Comparison of ENCODE assay signal across 10 cellular contexts in genomic region chr3:108472011-108472591, GRCh38. TPM values are rescaled to one million over a fixed set of nuclear protein-coding genes. Genes with fewer than 3 reads are reported as not detected.
DNase-seq lines count a peak whose midpoint lies in the region; ATAC-seq and TF ChIP-seq lines count a peak whose summit lies in the region.
"Had no signal": no experiment of that assay in that cellular context is flagged by ENCODE, and none has a peak within 500 bp of the region (broad histone marks: within the 10 kb centered on the region; RNA-seq: fewer than 3 reads in every experiment).

No MANE protein-coding gene starts in this region.

- no peak overlapping the region for H3K4me3 ChIP-seq in choroid plexus epithelial cell (ENCODE audit: low read depth, low read length)
- H3K4me3 ChIP-seq: psoas muscle, thoracic aorta had no signal

- no peak for ATAC-seq in GM19324 (IDR thresholded peaks at IDR 0.05; ENCODE audit: low FRiP score, unreplicated experiment)

- TF ChIP-seq CTCF in choroid plexus epithelial cell (conservative IDR thresholded peaks at IDR 0.05; ENCODE audit: low read depth, low read length): no peak

- DNase-seq in DMS53 (lab: John Stamatoyannopoulos, UW) (peak; percentile 23), DMS53 treated with DMSO at 0.1 percent for 48 hours (lab: John Stamatoyannopoulos, UW; ENCODE audit: unreplicated experiment) (no peak), NCI-H446 (lab: John Stamatoyannopoulos, UW) (peak; percentile 21 to 72), choroid plexus epithelial cell (ENCODE audit: low read depth) (peak; percentile 86), renal cortical epithelial cell (ENCODE audit: low read depth) (peak; percentile 80), globus pallidus (ENCODE audit: low spot score) (no peak)
- no peak for DNase-seq in stimulated activated CD4-positive, alpha-beta T cell treated with anti-CD3 and anti-CD28 coated beads, Interleukin-4, amount 100 ng/mL, for 24 hours
- DNase-seq: psoas muscle had no signal

RNA-seq across cellular contexts. Expression of gene MYH15, which starts 38.3 kb away (rescaled TPM):
- total RNA-seq in renal cortical epithelial cell: 0.05 TPM in 1 of 2 replicates, not detected in the other

Comparison
In these comparisons a context has a peak if more than half of its experiments do, and no peak if none do; other contexts are left out.
1. DNase-seq: peak in DMS53 (single experiment), NCI-H446 (2 of 2), choroid plexus epithelial cell (single experiment) and renal cortical epithelial cell (single experiment); none in DMS53 treated with DMSO at 0.1 percent for 48 hours (single experiment), globus pallidus (single experiment) and stimulated activated CD4-positive, alpha-beta T cell treated with anti-CD3 and anti-CD28 coated beads, Interleukin-4, amount 100 ng/mL, for 24 hours (single experiment).